ENCODE assay signal across 1 cellular context in the genomic region with DNA sequence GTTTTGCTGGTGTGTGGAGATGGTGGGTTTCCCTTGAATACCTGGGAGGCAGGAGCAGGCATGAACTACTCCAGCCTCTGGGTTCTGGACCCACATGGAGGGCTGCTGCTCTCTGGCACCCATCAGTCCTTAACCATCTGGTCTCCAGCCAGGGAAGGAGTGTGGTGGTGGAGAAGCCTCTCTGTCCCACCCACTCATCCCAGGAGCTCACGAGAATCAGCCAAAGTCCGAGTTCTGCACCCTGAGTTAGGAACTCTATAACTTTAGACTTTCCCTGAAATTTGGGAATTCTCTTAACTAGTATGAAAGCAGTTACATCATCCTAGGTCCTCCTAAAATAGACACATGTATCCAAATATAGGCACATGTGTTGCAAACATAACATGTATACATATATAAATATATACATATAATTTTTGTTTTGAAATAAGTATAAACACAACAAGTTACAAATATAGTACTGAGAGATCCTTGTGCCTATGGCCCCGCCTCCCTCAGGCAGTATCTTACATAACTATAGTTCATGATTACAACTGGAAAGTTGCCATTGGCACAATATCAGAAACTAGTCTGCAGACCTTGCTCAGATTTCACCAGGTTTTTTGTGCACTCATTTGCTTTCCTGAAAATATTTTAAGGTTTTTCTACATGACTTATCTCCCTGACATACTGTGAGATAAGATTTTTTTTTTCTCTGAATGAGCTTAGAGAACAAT. TPM values are rescaled to one million over a fixed set of nuclear protein-coding genes. Genes with fewer than 3 reads are reported as not detected.
"Had no signal": no experiment of that assay in that cellular context is flagged by ENCODE, and none has a peak within 500 bp of the region (broad histone marks: within the 10 kb centered on the region; RNA-seq: fewer than 3 reads in every experiment).

No MANE protein-coding gene starts in this region.

RNA-seq across cellular contexts. Expression of a gene that starts 5.3 kb away (rescaled TPM):
- total RNA-seq: kidney had no signal
